ENCODE assay signal across 7 cellular contexts in the genomic region with DNA sequence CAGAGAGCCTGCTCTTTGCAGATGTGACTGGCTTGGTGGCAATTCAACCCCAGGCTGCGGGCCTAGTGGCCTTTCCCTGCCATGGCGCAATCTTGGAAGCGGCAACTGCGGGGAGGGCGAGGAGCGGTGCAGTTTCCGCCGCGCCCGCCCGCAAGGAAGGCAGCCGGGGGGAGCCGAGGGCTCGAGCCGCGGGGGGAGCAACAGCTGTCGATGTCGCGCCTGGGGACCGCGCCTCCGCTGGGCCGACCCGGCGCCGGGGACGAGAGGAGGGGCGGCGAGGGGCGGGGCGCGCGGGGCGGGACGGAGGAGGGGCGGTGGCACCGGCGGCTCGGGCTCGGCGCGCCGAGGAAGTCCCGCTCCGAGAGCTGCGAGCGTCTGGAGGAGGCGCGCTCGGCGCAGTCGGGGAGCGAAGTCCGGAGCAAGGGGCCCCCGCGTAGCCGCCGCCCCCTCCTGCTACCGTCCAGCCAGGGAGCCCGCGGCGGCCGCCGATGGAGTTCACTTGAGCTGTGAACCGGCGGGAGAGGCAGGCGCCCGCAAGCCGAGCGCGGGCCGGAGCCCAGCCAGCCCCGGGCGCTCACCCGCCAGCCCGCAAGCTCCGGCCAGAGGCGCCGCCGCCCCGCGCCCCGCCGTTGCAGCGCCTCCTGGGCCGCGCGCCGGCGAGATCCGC.
A peak's percentile ranks its signal among the peaks of the same experiment; 100 is the strongest.
DNase-seq lines count a peak whose midpoint lies in the region; ATAC-seq, FAIRE-seq and TF ChIP-seq lines count a peak whose summit lies in the region.

No MANE protein-coding gene starts in this region.

- peak; percentile 53 for ATAC-seq in GM18499 (IDR thresholded peaks at IDR 0.05; ENCODE audit: insufficient read depth, unreplicated experiment)
- ATAC-seq in HG02870 (IDR thresholded peaks at IDR 0.05; ENCODE audit: unreplicated experiment), result peak; percentile 60
- peak; percentile 89 for ATAC-seq in mucosa of descending colon
- peak; percentile 66 for ATAC-seq in stimulated activated naive CD8-positive, alpha-beta T cell treated with anti-CD3 and anti-CD28 coated beads, Interleukin-15, amount 100 ng/mL, for 72 hours

- no peaks in the 10 kb centered on the region for H4K20me1 ChIP-seq in endothelial cell of umbilical vein (replicated peaks; ENCODE audit: control insufficient read depth, extremely low read depth, insufficient read depth, low read length)

- POLR2A ChIA-PET in endothelial cell of umbilical vein (lab: Charles Lee), result no interaction called here

- H3K9ac ChIP-seq in endothelial cell of umbilical vein (replicated peaks; ENCODE audit: extremely low read depth, insufficient read depth, low read length), result peak overlapping the region; percentile 15

- dilution Hi-C loops in endothelial cell of umbilical vein (cut with MboI; ENCODE audit: extremely low pct_ligation_motif_present, low sequenced_read_pairs), result no loop called here

- H3K27me3 Mint-ChIP-seq in stimulated activated naive CD8-positive, alpha-beta T cell treated with anti-CD3 and anti-CD28 coated beads, Interleukin-15, amount 100 ng/mL, for 72 hours, result peaks cover 65% of the 10 kb centered on the region

- H3K4me2 ChIP-seq in endothelial cell of umbilical vein (ENCODE audit: insufficient read depth, low read length), result peak overlapping the region; percentile 30

- intact Hi-C loops in endothelial cell of umbilical vein (cut with micrococcal nuclease), result loop anchor here (2.0 to 10.0 kb wide), 3 partner anchors 499 to 1095 kb away; partner anchors contain the start of gene AUTS2
- intact Hi-C loops in mucosa of descending colon (cut with DNase I, micrococcal nuclease), result loop anchor here in 1 of 2 donors (10.0 kb wide), 1 partner anchor 509 kb away; no protein-coding TSS in a partner anchor

- H3K27ac ChIP-seq in endothelial cell of umbilical vein (ENCODE audit: insufficient read depth, low read depth, low read length), result no peak overlapping the region

- no TSS peak for BruUV-seq in endothelial cell of umbilical vein (replicated peaks; lab: Mats Ljungman, UMichigan)

- TF ChIP-seq CTCF in endothelial cell of umbilical vein (IDR thresholded peaks at IDR 0.05; ENCODE audit: extremely low read depth in 1 of 2, insufficient read depth in 1 of 2, low read depth in 1 of 2, low read length in 2 of 2), result no peak
- TF ChIP-seq CTCF in mucosa of descending colon (IDR thresholded peaks at IDR 0.05), result peak; percentile 21

- TF ChIP-seq POLR2A in endothelial cell of umbilical vein (IDR thresholded peaks at IDR 0.05; ENCODE audit: low read depth, low read length), result no peak

- no peaks in the 10 kb centered on the region for H3K79me2 ChIP-seq in endothelial cell of umbilical vein (ENCODE audit: control insufficient read depth, insufficient read depth, low read length)

- H3K4me3 ChIP-seq in endothelial cell of umbilical vein (replicated peaks in 1 of 3; ENCODE audit: insufficient read depth in 1 of 3, low read depth in 1 of 3, low read length in 3 of 3) (peak overlapping the region in 2 of 3 experiments; percentile 25 to 27), mucosa of descending colon (peak overlapping the region; percentile 71)

- no peaks in the 10 kb centered on the region for H3K4me1 ChIP-seq in endothelial cell of umbilical vein (ENCODE audit: control insufficient read depth, extremely low read depth, insufficient read depth, low read length)
- H3K4me1 ChIP-seq in mucosa of descending colon (ENCODE audit: low read depth), result no peaks in the 10 kb centered on the region

- H2AFZ ChIP-seq in endothelial cell of umbilical vein (ENCODE audit: low read depth, low read length), result peak overlapping the region; percentile 19

- peaks cover 11% of the 10 kb centered on the region for H3K4me1 Mint-ChIP-seq in stimulated activated naive CD8-positive, alpha-beta T cell treated with anti-CD3 and anti-CD28 coated beads, Interleukin-15, amount 100 ng/mL, for 72 hours

- CTCF ChIA-PET in endothelial cell of umbilical vein (lab: Charles Lee), result no interaction called here

- no peaks in the 10 kb centered on the region for H3K9me3 ChIP-seq in endothelial cell of umbilical vein (replicated peaks; ENCODE audit: control insufficient read depth, insufficient read depth, low read length)
- no peaks in the 10 kb centered on the region for H3K9me3 ChIP-seq in mucosa of descending colon

- DNase-seq in NCI-H2196 treated with DMSO at 0.1 percent for 48 hours (lab: John Stamatoyannopoulos, UW; ENCODE audit: unreplicated experiment) (peak; percentile 48), endothelial cell of umbilical vein (ENCODE audit: low read depth, low spot score) (no peak), mucosa of descending colon (peak; percentile 86 to 90 (median 87))
- peak; percentile 81 for DNase-seq in activated CD8-positive, alpha-beta memory T cell treated with anti-CD3 and anti-CD28 coated beads for 24 hours
- DNase-seq in stimulated activated naive CD8-positive, alpha-beta T cell treated with anti-CD3 and anti-CD28 coated beads, Interleukin-15, amount 100 ng/mL, for 72 hours, result peak in 1 of 2 donors; percentile 20

- no peaks in the 10 kb centered on the region for H3K9me1 ChIP-seq in endothelial cell of umbilical vein (replicated peaks; ENCODE audit: control insufficient read depth, extremely low read depth, insufficient read depth, low read length)

- no peak for FAIRE-seq in endothelial cell of umbilical vein (lab: Jason Lieb, UNC)

- H3K27ac Mint-ChIP-seq in stimulated activated naive CD8-positive, alpha-beta T cell treated with anti-CD3 and anti-CD28 coated beads, Interleukin-15, amount 100 ng/mL, for 72 hours, result no peak overlapping the region

- H3K9me3 Mint-ChIP-seq in stimulated activated naive CD8-positive, alpha-beta T cell treated with anti-CD3 and anti-CD28 coated beads, Interleukin-15, amount 100 ng/mL, for 72 hours, result no peaks in the 10 kb centered on the region

- peaks cover 22% of the 10 kb centered on the region in 2 experiments for H3K27me3 ChIP-seq in endothelial cell of umbilical vein (ENCODE audit: control insufficient read depth in 2 of 2, insufficient read depth in 2 of 2, low read length in 2 of 2)

- H3K4me3 Mint-ChIP-seq in stimulated activated naive CD8-positive, alpha-beta T cell treated with anti-CD3 and anti-CD28 coated beads, Interleukin-15, amount 100 ng/mL, for 72 hours, result peak overlapping the region; percentile 68 to 74

- H3K36me3 ChIP-seq in endothelial cell of umbilical vein (ENCODE audit: control insufficient read depth in 2 of 2, extremely low read depth in 1 of 2, insufficient read depth in 2 of 2, low read length in 2 of 2), result no peaks in the 10 kb centered on the region
- H3K36me3 ChIP-seq in mucosa of descending colon (ENCODE audit: low read depth), result no peaks in the 10 kb centered on the region

TF ChIP-seq in endothelial cell of umbilical vein, 7 proteins besides CTCF, POLR2A, EP300 and RAD21:
- TF ChIP-seq POLR2AphosphoS5 (IDR thresholded peaks at IDR 0.05; ENCODE audit: insufficient read depth, low read depth, low read length), result no peak
- TF ChIP-seq FOS (IDR thresholded peaks at IDR 0.05; ENCODE audit: borderline replicate concordance, insufficient read depth, low read length), result no peak
- TF ChIP-seq MAX (IDR thresholded peaks at IDR 0.05; ENCODE audit: insufficient read depth, insufficient read length), result no peak
- no peak for TF ChIP-seq GATA2 (IDR thresholded peaks at IDR 0.05; ENCODE audit: insufficient read depth, insufficient read length, low read depth, low read length)
TF ChIP-seq in endothelial cell of umbilical vein: peak in this region for 0.
